In genomic region chr22:46576556-46577351, GRCh38 we compare ENCODE assay signal across 8 cellular contexts. TPM values are rescaled to one million over a fixed set of nuclear protein-coding genes. Genes with fewer than 3 reads are reported as not detected.
DNase-seq lines count a peak whose midpoint lies in the region; ATAC-seq lines count a peak whose summit lies in the region.

No MANE protein-coding gene starts in this region.

- H3K9me3 ChIP-seq in ectodermal cell (ENCODE audit: control insufficient read depth, low read length) (no peaks in the 10 kb centered on the region), mesodermal cell (ENCODE audit: control insufficient read depth, low read length) (peaks cover 6% of the 10 kb centered on the region)

- H3K4me1 Mint-ChIP-seq in stimulated activated naive B cell treated with anti-CD40 and anti-IgM and Interleukin-4, amounts not matched to agents 10 μg/mL and 1 μg/mL and 100 μg/mL, for 72 hours: peaks cover 46 to 58% of the 10 kb centered on the region in 2 donors

- DNase-seq in NCI-H82 (lab: John Stamatoyannopoulos, UW): peak; percentile 47
- no peak for DNase-seq in NCI-H82 treated with DMSO at 0.1 percent for 48 hours (lab: John Stamatoyannopoulos, UW; ENCODE audit: unreplicated experiment)
- DNase-seq in LoVo (ENCODE audit: low spot score): peak; percentile 68
- peak; percentile 30 to 35 for DNase-seq in activated CD4-positive, alpha-beta T cell treated with anti-CD3 and anti-CD28 coated beads, Interleukin-2, amount 50 U/mL, for 24 hours (ENCODE audit: low read depth in 1 of 2, low spot score in 1 of 2)
- DNase-seq in stimulated activated naive B cell treated with anti-CD40 and anti-IgM and Interleukin-4, amounts not matched to agents 10 μg/mL and 1 μg/mL and 100 μg/mL, for 72 hours: no peak
- no peak for DNase-seq in H4 (ENCODE audit: low spot score)

- ATAC-seq in stimulated activated naive B cell treated with anti-CD40 and anti-IgM and Interleukin-4, amounts not matched to agents 10 μg/mL and 1 μg/mL and 100 μg/mL, for 72 hours (replicated peaks): peak; percentile 68 to 77

- H3K27me3 ChIP-seq in ectodermal cell (ENCODE audit: control insufficient read depth, insufficient read depth, low read length, poor library complexity, severe bottlenecking): peaks cover 32% of the 10 kb centered on the region

- H3K27ac Mint-ChIP-seq in stimulated activated naive B cell treated with anti-CD40 and anti-IgM and Interleukin-4, amounts not matched to agents 10 μg/mL and 1 μg/mL and 100 μg/mL, for 72 hours: peak overlapping the region; percentile 83

- peaks cover 2 to 6% of the 10 kb centered on the region in 2 donors for H3K36me3 Mint-ChIP-seq in stimulated activated naive B cell treated with anti-CD40 and anti-IgM and Interleukin-4, amounts not matched to agents 10 μg/mL and 1 μg/mL and 100 μg/mL, for 72 hours

- H3K9me3 Mint-ChIP-seq in stimulated activated naive B cell treated with anti-CD40 and anti-IgM and Interleukin-4, amounts not matched to agents 10 μg/mL and 1 μg/mL and 100 μg/mL, for 72 hours: peaks cover 7 to 10% of the 10 kb centered on the region in 2 donors

- H3K27ac ChIP-seq in ectodermal cell (ENCODE audit: insufficient read depth, low read depth, low read length, poor library complexity, severe bottlenecking): no peak overlapping the region
- H3K27ac ChIP-seq in mesodermal cell (ENCODE audit: low read depth, low read length, severe bottlenecking): peak overlapping the region; percentile 96

- H3K4me3 ChIP-seq in ectodermal cell (ENCODE audit: insufficient read depth, low read depth, low read length): peak overlapping the region; percentile 49
- H3K4me3 ChIP-seq in mesodermal cell (ENCODE audit: extremely low read depth, insufficient read depth, low read length, poor library complexity, severe bottlenecking): peak overlapping the region; percentile 52

- 2 to 3% methylated on average over 141 of the region's 141 CpGs for WGBS in ectodermal cell, 2 experiments
- 3 to 5% methylated on average over 61 to 84 of the region's 141 CpGs for WGBS in mesodermal cell (ENCODE audit: insufficient coverage in 2 of 2), 2 experiments

- H3K36me3 ChIP-seq in ectodermal cell (ENCODE audit: control insufficient read depth, insufficient read depth, low read length): no peaks in the 10 kb centered on the region
- no peaks in the 10 kb centered on the region for H3K36me3 ChIP-seq in mesodermal cell (ENCODE audit: control insufficient read depth, insufficient read depth, low read length)

- H3K4me1 ChIP-seq in ectodermal cell (ENCODE audit: control insufficient read depth, insufficient read depth, low read length) (peaks cover 21% of the 10 kb centered on the region), mesodermal cell (ENCODE audit: control insufficient read depth, insufficient read depth, low read length, poor library complexity, severe bottlenecking) (peaks cover 50% of the 10 kb centered on the region)

- peak overlapping the region; percentile 82 to 84 for H3K4me3 Mint-ChIP-seq in stimulated activated naive B cell treated with anti-CD40 and anti-IgM and Interleukin-4, amounts not matched to agents 10 μg/mL and 1 μg/mL and 100 μg/mL, for 72 hours

- H3K27me3 Mint-ChIP-seq in stimulated activated naive B cell treated with anti-CD40 and anti-IgM and Interleukin-4, amounts not matched to agents 10 μg/mL and 1 μg/mL and 100 μg/mL, for 72 hours: no peaks in the 10 kb centered on the region

RNA-seq across cellular contexts. Expression of gene CELSR1, which starts 39.3 kb away (rescaled TPM):
- 27.5 TPM for polyA plus RNA-seq in ectodermal cell (2013, experiment 1 of 4)
- 39.8 TPM for polyA plus RNA-seq in ectodermal cell (2013, experiment 2 of 4)
- 32.8 TPM for polyA plus RNA-seq in ectodermal cell (2013, experiment 3 of 4)
- polyA plus RNA-seq in ectodermal cell (2013, experiment 4 of 4): 38.3 TPM
- 6.8 TPM for polyA plus RNA-seq in mesodermal cell (2013, experiment 1 of 2)
- 5.1 TPM for polyA plus RNA-seq in mesodermal cell (2013, experiment 2 of 2)
- 5.7 and 12.7 TPM in 2 replicates for total RNA-seq in H4 (2014; rRNA removed; shearing (Covaris generic))

RNA-seq across cellular contexts. Expression of gene GRAMD4, which starts 43.4 kb away (rescaled TPM):
- 22.2 TPM for polyA plus RNA-seq in ectodermal cell (2013, experiment 1 of 4)
- 22.1 TPM for polyA plus RNA-seq in ectodermal cell (2013, experiment 2 of 4)
- polyA plus RNA-seq in ectodermal cell (2013, experiment 3 of 4): 28.1 TPM
- polyA plus RNA-seq in ectodermal cell (2013, experiment 4 of 4): 22.0 TPM
- 21.6 TPM for polyA plus RNA-seq in mesodermal cell (2013, experiment 1 of 2)
- 26.5 TPM for polyA plus RNA-seq in mesodermal cell (2013, experiment 2 of 2)
- 3.2 and 25.4 TPM in 2 replicates for total RNA-seq in H4 (2014; rRNA removed; shearing (Covaris generic))

Comparison
In these comparisons a context has a peak if more than half of its experiments do, and no peak if none do; other contexts are left out.
1. DNase-seq: peak in NCI-H82 (single experiment), LoVo (single experiment) and activated CD4-positive, alpha-beta T cell treated with anti-CD3 and anti-CD28 coated beads, Interleukin-2, amount 50 U/mL, for 24 hours (2 of 2); none in NCI-H82 treated with DMSO at 0.1 percent for 48 hours (single experiment), stimulated activated naive B cell treated with anti-CD40 and anti-IgM and Interleukin-4, amounts not matched to agents 10 μg/mL and 1 μg/mL and 100 μg/mL, for 72 hours (single experiment) and H4 (single experiment).